Comparison of ENCODE assay signal across 1 cellular context in genomic region chr1:27872059-27872801, GRCh38.
TF ChIP-seq lines count a peak whose summit lies in the region.

THEMIS2 (plus strand) TSS chr1:27872544; CDS start chr1:27872572, 28 bp downstream.

TF ChIP-seq in K562, 482 proteins besides CTCF, POLR2A, EP300 and RAD21 (continued from another document):
- TF ChIP-seq RREB1 (CRISPR knock-in tag; IDR thresholded peaks at IDR 0.05): peak; percentile 75; the same call in 1 of the 2 replicates
- TF ChIP-seq ATF6 (CRISPR knock-in tag; IDR thresholded peaks at IDR 0.05): no peak
- TF ChIP-seq GABPA (tag; conservative IDR thresholded peaks at IDR 0.05; ENCODE audit: low read depth): no peak
- TF ChIP-seq TAF1 (IDR thresholded peaks at IDR 0.05; ENCODE audit: control insufficient read depth, extremely low read depth, insufficient read depth, low read length, severe bottlenecking): peak; percentile 36
- no peak; the same call in 1 of the 2 replicates for TF ChIP-seq ZBTB1 (CRISPR knock-in tag; IDR thresholded peaks at IDR 0.05; ENCODE audit: borderline replicate concordance, low read depth)
- no peak for TF ChIP-seq ZNF561 (CRISPR knock-in tag; conservative IDR thresholded peaks at IDR 0.05)
- no peak for TF ChIP-seq SMARCB1 (IDR thresholded peaks at IDR 0.05; ENCODE audit: insufficient read length, low read depth)
- TF ChIP-seq PTRF (tag; IDR thresholded peaks at IDR 0.05): no peak
- TF ChIP-seq ZNF217 (CRISPR knock-in tag; IDR thresholded peaks at IDR 0.05): no peak
- no peak for TF ChIP-seq ZEB2 (IDR thresholded peaks at IDR 0.05)
